Comparison of ENCODE assay signal across 22 cellular contexts in the genomic region with DNA sequence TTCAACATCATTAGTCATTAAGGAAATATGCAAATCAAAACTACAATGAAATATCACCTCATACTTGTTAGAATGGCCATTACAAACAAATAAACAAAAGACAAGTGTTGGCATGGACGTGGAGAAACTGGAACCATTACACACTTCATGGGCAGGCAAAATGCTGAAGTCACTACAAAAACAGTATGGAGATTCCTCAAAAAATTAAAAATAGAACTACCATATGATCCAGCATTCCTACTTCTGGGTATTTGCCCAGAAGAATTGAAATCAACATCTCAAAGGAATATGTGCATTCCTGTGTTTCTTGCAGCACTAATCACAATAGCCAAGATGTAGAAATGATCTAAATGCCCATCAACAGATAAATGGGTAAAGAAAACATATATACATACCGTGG.
"Had no signal": no experiment of that assay in that cellular context is flagged by ENCODE, and none has a peak within 500 bp of the region (broad histone marks: within the 10 kb centered on the region; RNA-seq: fewer than 3 reads in every experiment).

No MANE protein-coding gene starts in this region.

- H3K4me1 ChIP-seq: foreskin keratinocyte, left lung, lower lobe of right lung, neural progenitor cell, testis, transverse colon had no signal

- H3K4me3 ChIP-seq: body of pancreas, left lung, lower lobe of right lung, neural progenitor cell, testis, transverse colon had no signal

- H3K27ac ChIP-seq: body of pancreas, foreskin keratinocyte, left lung, lower lobe of right lung, neural progenitor cell, testis, transverse colon had no signal

- H2AFZ ChIP-seq: neural progenitor cell had no signal

- H3K27me3 ChIP-seq: body of pancreas, foreskin keratinocyte, left lung, neural progenitor cell, testis, transverse colon had no signal

- H3K4me3 Mint-ChIP-seq: activated CD4-positive, alpha-beta memory T cell treated with anti-CD3 and anti-CD28 coated beads, Interleukin-2, amount 10 ng/mL, durations not matched to agents 7 days and 5 days; activated CD4-positive, alpha-beta T cell treated with anti-CD3 and anti-CD28 coated beads, Interleukin-2, amount 10 ng/mL, durations not matched to agents 7 days and 5 days; activated naive CD8-positive, alpha-beta T cell treated with anti-CD3 and anti-CD28 coated beads, Interleukin-2, amount 50 U/mL, for 24 hours; activated T-cell treated with anti-CD3 and anti-CD28 coated beads, Interleukin-2, amount 50 U/mL, for 4 hours; activated T-helper 17 cell treated with anti-CD3 and anti-CD28 coated beads, Interleukin-2, amount 50 U/mL, for 72 hours; natural killer cell; neural progenitor cell had no signal

- H3K4me1 Mint-ChIP-seq: activated CD4-positive, alpha-beta memory T cell treated with anti-CD3 and anti-CD28 coated beads, Interleukin-2, amount 10 ng/mL, durations not matched to agents 7 days and 5 days; activated CD4-positive, alpha-beta T cell treated with anti-CD3 and anti-CD28 coated beads, Interleukin-2, amount 10 ng/mL, durations not matched to agents 7 days and 5 days; activated T-helper 17 cell treated with anti-CD3 and anti-CD28 coated beads, Interleukin-2, amount 50 U/mL, for 72 hours; natural killer cell had no signal

- H3K9me3 Mint-ChIP-seq: activated CD4-positive, alpha-beta memory T cell treated with anti-CD3 and anti-CD28 coated beads, Interleukin-2, amount 10 ng/mL, durations not matched to agents 7 days and 5 days; activated T-cell treated with anti-CD3 and anti-CD28 coated beads, Interleukin-2, amount 50 U/mL, for 4 hours had no signal

- H3K9ac ChIP-seq: neural progenitor cell had no signal

- DNase-seq: activated CD4-positive, alpha-beta memory T cell treated with anti-CD3 and anti-CD28 coated beads, Interleukin-2, amount 10 ng/mL, durations not matched to agents 7 days and 5 days; activated CD4-positive, alpha-beta T cell treated with anti-CD3 and anti-CD28 coated beads for 1 hour; activated CD4-positive, alpha-beta T cell treated with anti-CD3 and anti-CD28 coated beads, Interleukin-2, amount 10 ng/mL, durations not matched to agents 7 days and 5 days; activated gamma-delta T cell treated with Interleukin-2 at 50 U/mL for 16 hours; activated naive CD4-positive, alpha-beta T cell treated with anti-CD3 and anti-CD28 coated beads, Interleukin-2, amount 50 U/mL, for 16 hours; activated naive CD8-positive, alpha-beta T cell treated with anti-CD3 and anti-CD28 coated beads, Interleukin-2, amount 50 U/mL, for 24 hours; activated T-cell treated with anti-CD3 and anti-CD28 coated beads, Interleukin-2, amount 50 U/mL, for 4 hours; body of pancreas; foreskin keratinocyte; left lung; lower lobe of right lung; mesendoderm; natural killer cell; occipital lobe; right cardiac atrium; stimulated activated CD4-positive, alpha-beta T cell treated with anti-CD3 and anti-CD28 coated beads, Interleukin-2, amount 100 ng/mL, for 48 hours; stimulated activated naive CD4-positive, alpha-beta T cell treated with Interleukin-2 at 50 U/mL for 16 hours; T-helper 2 cell; testis; transverse colon had no signal

- H3K27me3 Mint-ChIP-seq: activated CD4-positive, alpha-beta T cell treated with anti-CD3 and anti-CD28 coated beads, Interleukin-2, amount 10 ng/mL, durations not matched to agents 7 days and 5 days had no signal

- H3K9me3 ChIP-seq: body of pancreas, left lung, lower lobe of right lung, testis, transverse colon had no signal

- H3K36me3 Mint-ChIP-seq: natural killer cell had no signal

- H3K27ac Mint-ChIP-seq: activated CD4-positive, alpha-beta memory T cell treated with anti-CD3 and anti-CD28 coated beads, Interleukin-2, amount 10 ng/mL, durations not matched to agents 7 days and 5 days; activated CD4-positive, alpha-beta T cell treated with anti-CD3 and anti-CD28 coated beads, Interleukin-2, amount 10 ng/mL, durations not matched to agents 7 days and 5 days; activated naive CD8-positive, alpha-beta T cell treated with anti-CD3 and anti-CD28 coated beads, Interleukin-2, amount 50 U/mL, for 24 hours; activated T-helper 17 cell treated with anti-CD3 and anti-CD28 coated beads, Interleukin-2, amount 50 U/mL, for 72 hours; natural killer cell; neural progenitor cell had no signal

- H3K36me3 ChIP-seq: left lung, lower lobe of right lung, neural progenitor cell, transverse colon had no signal

- H3K4me2 ChIP-seq: neural progenitor cell had no signal
